33 cellular contexts compared by ENCODE assay signal in the genomic region with DNA sequence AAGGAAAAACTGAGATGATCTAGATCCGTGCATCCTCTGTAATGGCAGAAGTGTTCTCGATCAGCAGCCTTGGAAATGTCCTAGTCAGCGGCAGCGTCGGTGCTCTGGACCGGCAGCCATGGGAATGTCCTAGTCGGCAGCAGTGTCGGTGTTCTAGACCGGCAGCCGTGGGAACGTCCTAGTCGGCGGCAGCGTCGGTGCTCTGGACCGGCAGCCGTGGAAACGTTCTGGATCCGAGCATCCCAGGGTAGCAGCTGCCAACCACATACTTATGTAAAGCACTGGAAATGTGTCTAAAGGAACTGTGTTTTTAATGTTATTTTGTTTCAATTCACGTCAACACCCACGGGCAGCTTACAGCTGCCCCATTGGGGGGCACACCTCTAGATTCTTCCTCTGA. TPM values are rescaled to one million over a fixed set of nuclear protein-coding genes. Genes with fewer than 3 reads are reported as not detected.
"Had no signal": no experiment of that assay in that cellular context is flagged by ENCODE, and none has a peak within 500 bp of the region (broad histone marks: within the 10 kb centered on the region; RNA-seq: fewer than 3 reads in every experiment).

No MANE protein-coding gene starts in this region.

- H3K9me3 Mint-ChIP-seq: natural killer cell; nephron; stimulated activated naive CD8-positive, alpha-beta T cell treated with anti-CD3 and anti-CD28 coated beads, Interleukin-15, amount 100 ng/mL, for 72 hours; type B pancreatic cell had no signal

- DNase-seq: naive thymus-derived CD4-positive, alpha-beta T cell; natural killer cell; nucleus accumbens; pancreas; psoas muscle; right cardiac atrium; sigmoid colon; small intestine; stimulated activated CD4-positive, alpha-beta T cell treated with anti-CD3 and anti-CD28 coated beads, Interleukin-12 subunit alpha, Interleukin-12 subunit beta, amount 100 ng/mL, for 4 hours; stimulated activated CD4-positive, alpha-beta T cell treated with anti-CD3 and anti-CD28 coated beads, Interleukin-1b, Interleukin-23, amount 100 ng/mL, for 48 hours; stimulated activated CD4-positive, alpha-beta T cell treated with anti-CD3 and anti-CD28 coated beads, Interleukin-4, amount 100 ng/mL, for 1 hour; stimulated activated CD4-positive, alpha-beta T cell treated with anti-CD3 and anti-CD28 coated beads, Interleukin-4, amount 100 ng/mL, for 4 hours; stimulated activated CD8-positive, alpha-beta memory T cell treated with anti-CD3 and anti-CD28 coated beads, Interleukin-4, amount 100 ng/mL, for 48 hours; stimulated activated naive CD4-positive, alpha-beta T cell; stimulated activated naive CD8-positive, alpha-beta T cell treated with anti-CD3 and anti-CD28 coated beads, Interleukin-15, amount 100 ng/mL, for 72 hours; stimulated activated naive CD8-positive, alpha-beta T cell treated with anti-CD3 and anti-CD28 coated beads, Interleukin-15, Interleukin-2, amounts not matched to agents 100 U/mL and 50 U/mL, for 24 hours; substantia nigra; testis; tibial artery; transverse colon; uterus had no signal

- H3K27ac Mint-ChIP-seq: naive thymus-derived CD4-positive, alpha-beta T cell; natural killer cell; stimulated activated memory B cell treated with anti-CD40 and anti-IgM and Interleukin-4, amounts not matched to agents 10 μg/mL and 1 μg/mL and 100 μg/mL, for 72 hours; type B pancreatic cell had no signal

- H3K4me1 Mint-ChIP-seq: naive thymus-derived CD4-positive, alpha-beta T cell; stimulated activated memory B cell treated with anti-CD40 and anti-IgM and Interleukin-4, amounts not matched to agents 10 μg/mL and 1 μg/mL and 100 μg/mL, for 72 hours; stimulated activated naive CD8-positive, alpha-beta T cell treated with anti-CD3 and anti-CD28 coated beads, Interleukin-15, amount 100 ng/mL, for 72 hours had no signal

- H3K27ac ChIP-seq: neutrophil, pancreas, psoas muscle, right lobe of liver, sigmoid colon, suprapubic skin, testis, tibial artery, transverse colon, upper lobe of right lung, uterus had no signal

- H3K27me3 ChIP-seq: pancreas, right lobe of liver, sigmoid colon, suprapubic skin, testis, tibial artery, transverse colon, upper lobe of right lung, uterus had no signal

- H3K27me3 Mint-ChIP-seq: type B pancreatic cell had no signal

- H3K4me3 Mint-ChIP-seq: naive thymus-derived CD4-positive, alpha-beta T cell; natural killer cell; stimulated activated memory B cell treated with anti-CD40 and anti-IgM and Interleukin-4, amounts not matched to agents 10 μg/mL and 1 μg/mL and 100 μg/mL, for 72 hours; stimulated activated naive CD8-positive, alpha-beta T cell treated with anti-CD3 and anti-CD28 coated beads, Interleukin-15, amount 100 ng/mL, for 72 hours; type B pancreatic cell had no signal

- H3K36me3 ChIP-seq: neutrophil, pancreas, right lobe of liver, sigmoid colon, suprapubic skin, tibial artery, transverse colon, upper lobe of right lung, uterus had no signal

- H3K36me3 Mint-ChIP-seq: naive thymus-derived CD4-positive, alpha-beta T cell; natural killer cell; stimulated activated memory B cell treated with anti-CD40 and anti-IgM and Interleukin-4, amounts not matched to agents 10 μg/mL and 1 μg/mL and 100 μg/mL, for 72 hours; type B pancreatic cell had no signal

- ATAC-seq: naive thymus-derived CD4-positive, alpha-beta T cell; natural killer cell; pancreas; psoas muscle; right cardiac atrium; right lobe of liver; stimulated activated memory B cell treated with anti-CD40 and anti-IgM and Interleukin-4, amounts not matched to agents 10 μg/mL and 1 μg/mL and 100 μg/mL, for 72 hours; stimulated activated naive CD8-positive, alpha-beta T cell treated with anti-CD3 and anti-CD28 coated beads, Interleukin-15, amount 100 ng/mL, for 72 hours; stimulated activated naive CD8-positive, alpha-beta T cell treated with anti-CD3 and anti-CD28 coated beads, Interleukin-15, Interleukin-2, amounts not matched to agents 100 U/mL and 50 U/mL, for 24 hours; upper lobe of right lung had no signal

- H3K4me3 ChIP-seq: pancreas, psoas muscle, right lobe of liver, sigmoid colon, suprapubic skin, testis, tibial artery, transverse colon, upper lobe of right lung, uterus had no signal

- H3K9me3 ChIP-seq: neutrophil, pancreas, psoas muscle, right lobe of liver, sigmoid colon, suprapubic skin, testis, tibial artery, transverse colon, upper lobe of right lung, uterus had no signal

- H3K4me1 ChIP-seq: pancreas, psoas muscle, right lobe of liver, testis, tibial artery, transverse colon, uterus had no signal

RNA-seq across cellular contexts. Expression of a gene that starts 58.7 kb away (rescaled TPM):
- total RNA-seq: naive thymus-derived CD4-positive, alpha-beta T cell; natural killer cell; omental fat pad; pancreas; progenitor cell of endocrine pancreas; psoas muscle; renal cortical epithelial cell; right cardiac atrium; right lobe of liver; sigmoid colon; skeletal muscle tissue; transverse colon; upper lobe of right lung; urinary bladder; uterus had no signal
- polyA plus RNA-seq: naive thymus-derived CD4-positive, alpha-beta T cell; pancreas; psoas muscle; right cardiac atrium; sigmoid colon; small intestine; urinary bladder had no signal
